8 cellular contexts compared by ENCODE assay signal in genomic region chr9:125632321-125633115, GRCh38.
DNase-seq lines count a peak whose midpoint lies in the region; ATAC-seq and TF ChIP-seq lines count a peak whose summit lies in the region.

No MANE protein-coding gene starts in this region.

- H3K4me3 ChIP-seq in colonic mucosa = no peak overlapping the region
- H3K4me3 ChIP-seq in brain microvascular endothelial cell (ENCODE audit: low read depth, low read length) = no peak overlapping the region

- H3K27ac ChIP-seq in colonic mucosa = peak overlapping the region; percentile 17
- H3K27ac ChIP-seq in brain microvascular endothelial cell = no peak overlapping the region

- in situ Hi-C loops in brain microvascular endothelial cell (cut with HindIII; ENCODE audit: low pct_ligation_motif_present, low sequenced_read_pairs) = no loop called here

- peaks cover 4% of the 10 kb centered on the region for H3K36me3 Mint-ChIP-seq in stimulated activated effector memory CD8-positive, alpha-beta T cell treated with anti-CD3 and anti-CD28 coated beads, Interleukin-12 subunit alpha, Interleukin-12 subunit beta, amount 100 ng/mL, for 72 hours

- intact Hi-C loops in colonic mucosa (cut with DNase I) = loop anchor here (10.0 kb wide), 1 partner anchor 228 kb away; no protein-coding TSS in a partner anchor

- ATAC-seq in GM19452 (IDR thresholded peaks at IDR 0.05; ENCODE audit: unreplicated experiment) (peak; percentile 60), HG03342 (IDR thresholded peaks at IDR 0.05; ENCODE audit: unreplicated experiment) (peak; percentile 61)
- ATAC-seq in stimulated activated effector memory CD8-positive, alpha-beta T cell treated with anti-CD3 and anti-CD28 coated beads, Interleukin-12 subunit alpha, Interleukin-12 subunit beta, amount 100 ng/mL, for 72 hours = peak; percentile 90

- H3K27me3 ChIP-seq in colonic mucosa = no peaks in the 10 kb centered on the region
- H3K27me3 ChIP-seq in brain microvascular endothelial cell (replicated peaks) = no peaks in the 10 kb centered on the region

- no peaks in the 10 kb centered on the region for H3K9me3 Mint-ChIP-seq in stimulated activated effector memory CD8-positive, alpha-beta T cell treated with anti-CD3 and anti-CD28 coated beads, Interleukin-12 subunit alpha, Interleukin-12 subunit beta, amount 100 ng/mL, for 72 hours

- H3K9me3 ChIP-seq in colonic mucosa = no peaks in the 10 kb centered on the region

- H3K27ac Mint-ChIP-seq in stimulated activated effector memory CD8-positive, alpha-beta T cell treated with anti-CD3 and anti-CD28 coated beads, Interleukin-12 subunit alpha, Interleukin-12 subunit beta, amount 100 ng/mL, for 72 hours = peak overlapping the region; percentile 36

- H3K4me3 Mint-ChIP-seq in stimulated activated effector memory CD8-positive, alpha-beta T cell treated with anti-CD3 and anti-CD28 coated beads, Interleukin-12 subunit alpha, Interleukin-12 subunit beta, amount 100 ng/mL, for 72 hours = peak overlapping the region; percentile 37

- H3K36me3 ChIP-seq in colonic mucosa (no peaks in the 10 kb centered on the region), brain microvascular endothelial cell (replicated peaks) (no peaks in the 10 kb centered on the region)

- H3K4me1 Mint-ChIP-seq in stimulated activated effector memory CD8-positive, alpha-beta T cell treated with anti-CD3 and anti-CD28 coated beads, Interleukin-12 subunit alpha, Interleukin-12 subunit beta, amount 100 ng/mL, for 72 hours = peaks cover 65% of the 10 kb centered on the region

- DNase-seq in GF-D8 (lab: John Stamatoyannopoulos, UW) (peak; percentile 86), NOMO-1 treated with dmso at 0.1 percent for 144 hours (lab: John Stamatoyannopoulos, UW; ENCODE audit: unreplicated experiment) (peak; percentile 84), colonic mucosa (peak; percentile 25), brain microvascular endothelial cell (no peak), islet precursor cell (no peak)
- DNase-seq in stimulated activated effector memory CD8-positive, alpha-beta T cell treated with anti-CD3 and anti-CD28 coated beads, Interleukin-12 subunit alpha, Interleukin-12 subunit beta, amount 100 ng/mL, for 72 hours (ENCODE audit: low spot score in 2 of 2) = peak; percentile 9 to 70

- no peak for TF ChIP-seq CTCF in colonic mucosa (IDR thresholded peaks at IDR 0.05)
- no peak for TF ChIP-seq CTCF in brain microvascular endothelial cell (IDR thresholded peaks at IDR 0.05; ENCODE audit: low read depth, low read length, missing control alignments)

- peaks cover 16% of the 10 kb centered on the region for H3K4me1 ChIP-seq in colonic mucosa

- H3K9ac ChIP-seq in colonic mucosa (ENCODE audit: low read depth in 2 of 2, low read length in 2 of 2) = no peak overlapping the region

Comparison
In these comparisons a context has a peak if more than half of its experiments do, and no peak if none do; other contexts are left out.
1. DNase-seq: peak in GF-D8 (single experiment), NOMO-1 treated with dmso at 0.1 percent for 144 hours (single experiment), colonic mucosa (single experiment) and stimulated activated effector memory CD8-positive, alpha-beta T cell treated with anti-CD3 and anti-CD28 coated beads, Interleukin-12 subunit alpha, Interleukin-12 subunit beta, amount 100 ng/mL, for 72 hours (2 of 2); none in brain microvascular endothelial cell (single experiment) and islet precursor cell (single experiment).
2. Peak in every context shown above with its lines, with median percentiles within 50 percentile points of each other: ATAC-seq.